In genomic region chr7:66183700-66184099, GRCh38 we compare ENCODE assay signal across 12 cellular contexts. TPM values are rescaled to one million over a fixed set of nuclear protein-coding genes. Genes with fewer than 3 reads are reported as not detected.
DNase-seq lines count a peak whose midpoint lies in the region; ATAC-seq and TF ChIP-seq lines count a peak whose summit lies in the region.
"Had no signal": no experiment of that assay in that cellular context is flagged by ENCODE, and none has a peak within 500 bp of the region (broad histone marks: within the 10 kb centered on the region; RNA-seq: fewer than 3 reads in every experiment).

No MANE protein-coding gene starts in this region.

- H3K9me3 ChIP-seq in adrenal gland (replicated peaks in 1 of 3) (no peaks in the 10 kb centered on the region), smooth muscle cell (replicated peaks; ENCODE audit: low read depth) (no peaks in the 10 kb centered on the region)

- H3K79me2 ChIP-seq in smooth muscle cell (ENCODE audit: low read depth), result no peaks in the 10 kb centered on the region

- H3K4me3 ChIP-seq in adrenal gland, result no peak overlapping the region
- H3K4me3 ChIP-seq in smooth muscle cell, result no peak overlapping the region

- no peaks in the 10 kb centered on the region for H3K36me3 ChIP-seq in adrenal gland (replicated peaks in 1 of 2)
- no peaks in the 10 kb centered on the region for H3K36me3 ChIP-seq in smooth muscle cell (ENCODE audit: low read depth)

- ATAC-seq in HG02938 (IDR thresholded peaks at IDR 0.05; ENCODE audit: unreplicated experiment), result no peak
- no peak for ATAC-seq in GM21423 (IDR thresholded peaks at IDR 0.05; ENCODE audit: unreplicated experiment)
- ATAC-seq in HG02798 (IDR thresholded peaks at IDR 0.05; ENCODE audit: poor library complexity, unreplicated experiment), result no peak
- ATAC-seq: activated T-cell treated with anti-CD3 and anti-CD28 coated beads, Interleukin-2, amount 50 U/mL, for 4 hours had no signal

- no peak for TF ChIP-seq CTCF in adrenal gland (IDR thresholded peaks at IDR 0.05)
- no peak for TF ChIP-seq CTCF in smooth muscle cell (IDR thresholded peaks at IDR 0.05; ENCODE audit: borderline replicate concordance, insufficient read depth, poor library complexity, severe bottlenecking)

- H3F3A ChIP-seq in smooth muscle cell (ENCODE audit: low read depth), result no peaks in the 10 kb centered on the region

- intact Hi-C loops in adrenal gland (cut with DNase I), result no loop called here

- 63 to 75% (median 70%) methylated on average over 2 of the region's 2 CpGs for WGBS in adrenal gland, 4 donors
- WGBS in smooth muscle cell (ENCODE audit: low lambda C conversion rate), result 53% methylated on average over 2 of the region's 2 CpGs

- H3K9ac ChIP-seq in smooth muscle cell (ENCODE audit: low read depth), result peak overlapping the region; percentile 57

- H3K4me2 ChIP-seq in smooth muscle cell, result no peak overlapping the region

- H3K4me1 ChIP-seq in adrenal gland (replicated peaks in 1 of 2) (peaks cover 0 to 8% of the 10 kb centered on the region in 2 donors), smooth muscle cell (ENCODE audit: low read depth) (no peaks in the 10 kb centered on the region)

- no peak for TF ChIP-seq POLR2A in adrenal gland (IDR thresholded peaks at IDR 0.05)

- DNase-seq in H4 (ENCODE audit: low spot score), result peak; percentile 79
- DNase-seq in adrenal gland, result peak; percentile 34 to 74 (median 57)
- DNase-seq in glomerular visceral epithelial cell (ENCODE audit: extremely low spot score), result peak; percentile 63
- no peak for DNase-seq in smooth muscle cell (lab: John Stamatoyannopoulos, UW; ENCODE audit: unreplicated experiment)
- DNase-seq in activated T-cell treated with anti-CD3 and anti-CD28 coated beads, Interleukin-2, amount 50 U/mL, for 1 hour, result no peak
- DNase-seq: activated T-cell treated with anti-CD3 and anti-CD28 coated beads, Interleukin-2, amount 50 U/mL, for 4 hours; anterior cingulate cortex; NCI-H1105; NCI-H526 had no signal

- H3K27ac ChIP-seq in adrenal gland, result peak overlapping the region in 2 of 5 donors; percentile 30 to 65
- H3K27ac ChIP-seq in smooth muscle cell (ENCODE audit: low read depth), result peak overlapping the region; percentile 89

- H3K27me3 ChIP-seq in adrenal gland (no peaks in the 10 kb centered on the region), smooth muscle cell (ENCODE audit: low read depth) (no peaks in the 10 kb centered on the region)

- no peak overlapping the region for H2AFZ ChIP-seq in smooth muscle cell (ENCODE audit: low read depth)

- H4K20me1 ChIP-seq in smooth muscle cell (ENCODE audit: low read depth), result no peaks in the 10 kb centered on the region

RNA-seq across cellular contexts. Expression of gene TPST1, which starts 21.4 kb away (rescaled TPM):
- 86.2 and 93.2 TPM in 2 replicates for total RNA-seq in H4 (2014; rRNA removed; shearing (Covaris generic))
- total RNA-seq in adrenal gland, result 10 to 100 TPM; 23.9 to 70.2 (median 32.2) TPM
- polyA plus RNA-seq in adrenal gland, result 10 to 100 TPM in 1 of 3 donors, 1 to 10 TPM in 2; 6.8 to 22.3 (median 7.5) TPM
- total RNA-seq in smooth muscle cell, result 133 and 155 TPM in 2 replicates
- 122 and 139 TPM in 2 replicates for polyA plus RNA-seq in smooth muscle cell

Comparison
In these comparisons a context has a peak if more than half of its experiments do, and no peak if none do; other contexts are left out.
1. DNase-seq: peak in H4 (single experiment), adrenal gland (7 of 7) and glomerular visceral epithelial cell (single experiment); none in smooth muscle cell (single experiment) and activated T-cell treated with anti-CD3 and anti-CD28 coated beads, Interleukin-2, amount 50 U/mL, for 1 hour (single experiment).